In genomic region chrX:134452591-134452990, GRCh38 we compare ENCODE assay signal across 15 cellular contexts. TPM values are rescaled to one million over a fixed set of nuclear protein-coding genes. Genes with fewer than 3 reads are reported as not detected.
DNase-seq lines count a peak whose midpoint lies in the region; ATAC-seq and TF ChIP-seq lines count a peak whose summit lies in the region.
"Had no signal": no experiment of that assay in that cellular context is flagged by ENCODE, and none has a peak within 500 bp of the region (broad histone marks: within the 10 kb centered on the region; RNA-seq: fewer than 3 reads in every experiment).

No MANE protein-coding gene starts in this region.

- intact Hi-C loops in mammary epithelial cell (cut with micrococcal nuclease) (no loop called here), MCF 10A (cut with micrococcal nuclease) (no loop called here), colonic mucosa (cut with DNase I) (no loop called here), left colon (cut with DNase I, micrococcal nuclease) (no loop called here), adrenal gland (cut with DNase I) (no loop called here)

- H3K27ac Mint-ChIP-seq in MCF 10A (ENCODE audit: low read depth, unreplicated experiment) = no peak overlapping the region
- H3K27ac Mint-ChIP-seq: CD4-positive, CD25-positive, alpha-beta regulatory T cell; HFFc6 had no signal

- H3K4me1 Mint-ChIP-seq in MCF 10A (ENCODE audit: insufficient read depth, unreplicated experiment) = no peaks in the 10 kb centered on the region

- TF ChIP-seq POLR2A in adrenal gland (IDR thresholded peaks at IDR 0.05) = no peak

- H3K36me3 Mint-ChIP-seq in MCF 10A (ENCODE audit: insufficient read depth, unreplicated experiment) = no peaks in the 10 kb centered on the region
- H3K36me3 Mint-ChIP-seq: CD4-positive, CD25-positive, alpha-beta regulatory T cell had no signal

- H3K4me3 Mint-ChIP-seq in MCF 10A (ENCODE audit: unreplicated experiment) = no peak overlapping the region
- H3K4me3 Mint-ChIP-seq: CD4-positive, CD25-positive, alpha-beta regulatory T cell; HFFc6 had no signal

- ATAC-seq in left colon = peak; percentile 89

- no peaks in the 10 kb centered on the region for H3K27me3 ChIP-seq in mammary epithelial cell (ENCODE audit: insufficient read depth, low read length)
- H3K27me3 ChIP-seq in colonic mucosa = no peaks in the 10 kb centered on the region
- H3K27me3 ChIP-seq in adrenal gland = no peaks in the 10 kb centered on the region

- H3K79me2 ChIP-seq in mammary epithelial cell (ENCODE audit: insufficient read depth, low read length) = no peaks in the 10 kb centered on the region

- POLR2A ChIA-PET in MCF 10A (lab: Yijun Ruan, JAX) = no interaction called here

- H2AFZ ChIP-seq in mammary epithelial cell (ENCODE audit: low read depth, low read length) = no peak overlapping the region

- H3K36me3 ChIP-seq in mammary epithelial cell (ENCODE audit: insufficient read depth, low read length) (no peaks in the 10 kb centered on the region), colonic mucosa (no peaks in the 10 kb centered on the region), adrenal gland (replicated peaks in 1 of 2) (no peaks in the 10 kb centered on the region)
- H3K36me3 ChIP-seq: BLaER1 treated with 17β-estradiol and CSF1 and Interleukin-3, amounts not matched to agents 10 nM and 100 nM; HAP-1 had no signal

- H3K4me2 ChIP-seq in mammary epithelial cell (ENCODE audit: insufficient read depth, low read depth, low read length) = no peak overlapping the region

- H3K4me3 ChIP-seq in mammary epithelial cell (replicated peaks in 1 of 3; ENCODE audit: insufficient read depth in 1 of 3, low read depth in 2 of 3, low read length in 3 of 3) (no peak overlapping the region), colonic mucosa (no peak overlapping the region), adrenal gland (no peak overlapping the region)
- H3K4me3 ChIP-seq: BLaER1 treated with 17β-estradiol and CSF1 and Interleukin-3, amounts not matched to agents 10 nM and 100 nM; HAP-1 had no signal

- H3K9ac ChIP-seq in mammary epithelial cell (ENCODE audit: insufficient read depth, low read length) (no peak overlapping the region), colonic mucosa (ENCODE audit: low read depth in 2 of 2, low read length in 2 of 2) (no peak overlapping the region)
- H3K9ac ChIP-seq: BLaER1 treated with 17β-estradiol and CSF1 and Interleukin-3, amounts not matched to agents 10 nM and 100 nM had no signal

- no TSS peak for BruUV-seq in mammary epithelial cell (replicated peaks; lab: Mats Ljungman, UMichigan)
- no TSS peak for BruUV-seq in MCF 10A (replicated peaks; lab: Mats Ljungman, UMichigan)

- dilution Hi-C loops in mammary epithelial cell (cut with HindIII; ENCODE audit: low sequenced_read_pairs) = no loop called here

- H3K9me3 ChIP-seq in mammary epithelial cell (replicated peaks; ENCODE audit: insufficient read depth, low read length) (no peaks in the 10 kb centered on the region), colonic mucosa (no peaks in the 10 kb centered on the region), adrenal gland (replicated peaks in 1 of 3) (no peaks in the 10 kb centered on the region)
- H3K9me3 ChIP-seq: HAP-1 had no signal

- DNase-seq in mammary epithelial cell (peak; percentile 5), MCF 10A (ENCODE audit: unreplicated experiment) (no peak), colonic mucosa (peak; percentile 35), left colon (peak in 1 of 2 donors; percentile 29), adrenal gland (no peak), occipital lobe (lab: John Stamatoyannopoulos, UW) (no peak)
- DNase-seq in stimulated activated CD4-positive, alpha-beta T cell treated with anti-CD3 and anti-CD28 coated beads, Interleukin-4, amount 100 ng/mL, for 4 hours = no peak
- DNase-seq: 8988T; ACHN; CD4-positive, CD25-positive, alpha-beta regulatory T cell; DMS53; GF-D8; HFFc6 had no signal

- no peak overlapping the region for H3K27ac ChIP-seq in mammary epithelial cell (ENCODE audit: insufficient read depth, low read depth, low read length)
- no peak overlapping the region for H3K27ac ChIP-seq in colonic mucosa
- H3K27ac ChIP-seq in adrenal gland = no peak overlapping the region
- H3K27ac ChIP-seq: BLaER1 treated with 17β-estradiol and CSF1 and Interleukin-3, amounts not matched to agents 10 nM and 100 nM had no signal

- H3K9me3 Mint-ChIP-seq in MCF 10A (ENCODE audit: unreplicated experiment) = no peaks in the 10 kb centered on the region
- H3K9me3 Mint-ChIP-seq: CD4-positive, CD25-positive, alpha-beta regulatory T cell; HFFc6 had no signal

- no peaks in the 10 kb centered on the region for H4K20me1 ChIP-seq in mammary epithelial cell (ENCODE audit: insufficient read depth, low read length)
- H4K20me1 ChIP-seq: BLaER1 treated with 17β-estradiol and CSF1 and Interleukin-3, amounts not matched to agents 10 nM and 100 nM had no signal

- peaks cover 44% of the 10 kb centered on the region for H3K27me3 Mint-ChIP-seq in MCF 10A (ENCODE audit: insufficient read depth, unreplicated experiment)
- H3K27me3 Mint-ChIP-seq: CD4-positive, CD25-positive, alpha-beta regulatory T cell had no signal

- 71% methylated on average over 5 of the region's 6 CpGs for WGBS in mammary epithelial cell (ENCODE audit: low coverage, missing lambda C conversion rate)
- WGBS in adrenal gland, 4 donors = 71 to 93% (median 89%) methylated on average over 6 of the region's 6 CpGs

- CTCF ChIA-PET in mammary epithelial cell (lab: Charles Lee; ENCODE audit: low non-redundant PET) (no interaction called here), MCF 10A (lab: Yijun Ruan, JAX) (interaction anchor here (0.7 kb wide), 1 partner anchor 660 kb away, joined by 4 read pairs; no protein-coding TSS in a partner anchor)

- in situ Hi-C loops in mammary epithelial cell (cut with MboI; ENCODE audit: low sequenced_read_pairs in 2 of 2) = no loop called here

- H3K4me1 ChIP-seq in mammary epithelial cell (ENCODE audit: insufficient read depth, low read length) (no peaks in the 10 kb centered on the region), colonic mucosa (no peaks in the 10 kb centered on the region), adrenal gland (replicated peaks in 1 of 2) (no peaks in the 10 kb centered on the region)
- H3K4me1 ChIP-seq: HAP-1 had no signal

- TF ChIP-seq CTCF in mammary epithelial cell (conservative IDR thresholded peaks at IDR 0.05 in 1 of 2, IDR thresholded peaks at IDR 0.05 in 1 of 2; ENCODE audit: extremely low read depth in 1 of 2, insufficient read depth in 1 of 2, low read depth in 1 of 2, low read length in 2 of 2) (no peak), MCF 10A (IDR thresholded peaks at IDR 0.05; ENCODE audit: unreplicated experiment) (no peak), colonic mucosa (IDR thresholded peaks at IDR 0.05) (no peak), adrenal gland (IDR thresholded peaks at IDR 0.05) (no peak)

RNA-seq across cellular contexts. Expression of gene HPRT1, which starts 7.4 kb away (rescaled TPM):
- total RNA-seq in mammary epithelial cell (10 to 100 TPM; 10.7 to 48.1 TPM), MCF 10A (2022) (48.4 and 49.1 TPM in 2 replicates), colonic mucosa (10 to 100 TPM; 30.6 to 49.6 TPM), left colon (10 to 100 TPM; 19.7 to 22.1 TPM), adrenal gland (10 to 100 TPM in 6 of 8 donors, 1 to 10 TPM in 2; 5.5 to 50.6 (median 20.2) TPM), occipital lobe (30.7 TPM)
- polyA plus RNA-seq in mammary epithelial cell (39.6 TPM), adrenal gland (10 to 100 TPM; 42.7 to 66.0 (median 50.4) TPM)
- 21.6 TPM for polyA minus RNA-seq in mammary epithelial cell

Comparison
In these comparisons a context has a peak if more than half of its experiments do, and no peak if none do; other contexts are left out.
1. DNase-seq: peak in mammary epithelial cell (single experiment) and colonic mucosa (single experiment); none in MCF 10A (single experiment), stimulated activated CD4-positive, alpha-beta T cell treated with anti-CD3 and anti-CD28 coated beads, Interleukin-4, amount 100 ng/mL, for 4 hours (0 of 2), adrenal gland (0 of 7) and occipital lobe (single experiment).